Comparison of ENCODE assay signal across 2 cellular contexts in genomic region chr5:127270713-127271112, GRCh38. TPM values are rescaled to one million over a fixed set of nuclear protein-coding genes. Genes with fewer than 3 reads are reported as not detected.
"Had no signal": no experiment of that assay in that cellular context is flagged by ENCODE, and none has a peak within 500 bp of the region (broad histone marks: within the 10 kb centered on the region; RNA-seq: fewer than 3 reads in every experiment).

No MANE protein-coding gene starts in this region.

RNA-seq across cellular contexts. Expression of gene MEGF10, which starts 19.9 kb away (rescaled TPM):
- total RNA-seq: natural killer cell treated with Interleukin-12 subunit alpha and Interleukin-12 subunit beta and Interleukin-15 and Interleukin-18, amount 100 ng/mL, for 72 hours had no signal
- polyA plus RNA-seq: naive thymus-derived CD8-positive, alpha-beta T cell had no signal
